Comparison of ENCODE assay signal across 9 cellular contexts in the genomic region with DNA sequence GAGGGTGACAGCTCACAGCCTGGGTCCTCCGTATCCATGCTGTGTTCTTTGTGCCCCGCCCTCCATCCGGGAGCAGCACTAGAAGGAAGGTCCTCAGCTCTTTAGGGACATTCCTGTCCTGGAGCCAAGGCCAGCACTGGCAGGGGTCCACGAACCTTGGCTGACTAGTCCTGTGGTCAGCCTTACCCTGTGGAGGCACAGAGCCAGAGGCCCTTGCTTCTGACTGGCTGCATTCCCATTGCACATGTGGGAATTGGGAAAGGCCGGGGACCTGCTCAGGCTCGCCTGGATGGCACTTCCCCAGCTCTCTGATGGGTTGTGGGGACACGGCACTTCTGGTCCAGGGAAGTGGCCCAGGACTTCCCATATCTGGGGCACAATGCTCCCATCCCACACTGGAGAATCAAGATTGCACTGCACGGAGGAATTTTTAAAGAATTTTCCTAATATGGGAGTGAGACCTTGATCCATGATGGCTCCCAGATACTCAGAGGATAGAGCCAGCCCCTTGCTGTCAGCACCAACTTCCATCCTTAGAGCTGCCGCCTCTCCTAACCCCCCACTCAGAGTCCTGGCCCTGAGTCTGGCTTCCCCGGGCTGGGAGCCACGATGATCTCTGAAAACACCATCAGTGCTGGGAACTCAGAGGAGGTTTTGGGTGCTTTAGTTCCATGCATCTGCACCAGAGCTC. TPM values are rescaled to one million over a fixed set of nuclear protein-coding genes. Genes with fewer than 3 reads are reported as not detected.
DNase-seq lines count a peak whose midpoint lies in the region; ATAC-seq and TF ChIP-seq lines count a peak whose summit lies in the region.
"Had no signal": no experiment of that assay in that cellular context is flagged by ENCODE, and none has a peak within 500 bp of the region (broad histone marks: within the 10 kb centered on the region; RNA-seq: fewer than 3 reads in every experiment).

No MANE protein-coding gene starts in this region.

- H3K9me3 Mint-ChIP-seq in Calu3 (ENCODE audit: low read depth, unreplicated experiment), result no peaks in the 10 kb centered on the region
- no peaks in the 10 kb centered on the region for H3K9me3 Mint-ChIP-seq in activated CD8-positive, alpha-beta T cell treated with anti-CD3 and anti-CD28 coated beads, Interleukin-2, amount 10 ng/mL, durations not matched to agents 7 days and 5 days (ENCODE audit: insufficient read depth)

- POLR2A ChIA-PET in activated CD8-positive, alpha-beta T cell treated with anti-CD3 and anti-CD28 coated beads, Interleukin-2, amount 10 ng/mL, durations not matched to agents 7 days and 5 days (lab: Charles Lee), result no interaction called here

- no peaks in the 10 kb centered on the region for H3K36me3 Mint-ChIP-seq in Calu3 (ENCODE audit: insufficient read depth, unreplicated experiment)
- no peaks in the 10 kb centered on the region for H3K36me3 Mint-ChIP-seq in activated CD8-positive, alpha-beta T cell treated with anti-CD3 and anti-CD28 coated beads, Interleukin-2, amount 10 ng/mL, durations not matched to agents 7 days and 5 days (ENCODE audit: low read depth)

- BruUV-seq in Calu3 (replicated peaks; lab: Mats Ljungman, UMichigan), result no TSS peak

- peak; percentile 27 for DNase-seq in Calu3
- peak; percentile 65 for DNase-seq in T1000 (lab: John Stamatoyannopoulos, UW)
- DNase-seq in cardiac septum (ENCODE audit: low spot score), result peak; percentile 92
- DNase-seq in putamen (ENCODE audit: low spot score), result peak; percentile 23
- no peak for DNase-seq in activated CD8-positive, alpha-beta T cell treated with anti-CD3 and anti-CD28 coated beads, Interleukin-2, amount 10 ng/mL, durations not matched to agents 7 days and 5 days
- no peak for DNase-seq in COR-L47 (lab: John Stamatoyannopoulos, UW)
- DNase-seq: stimulated activated CD4-positive, alpha-beta T cell treated with anti-CD3 and anti-CD28 coated beads, Interleukin-12 subunit alpha, Interleukin-12 subunit beta, amount 100 ng/mL, for 4 hours had no signal

- H3K4me1 Mint-ChIP-seq in Calu3 (ENCODE audit: low read depth, unreplicated experiment), result no peaks in the 10 kb centered on the region
- peaks cover 19% of the 10 kb centered on the region for H3K4me1 Mint-ChIP-seq in activated CD8-positive, alpha-beta T cell treated with anti-CD3 and anti-CD28 coated beads, Interleukin-2, amount 10 ng/mL, durations not matched to agents 7 days and 5 days (ENCODE audit: low read depth)

- CTCF ChIA-PET in Calu3 (lab: Charles Lee), result interaction anchor here (1.1 to 2.2 kb wide), 3 partner anchors 11 to 26 kb away, joined by 3 to 6 read pairs (median 3); no protein-coding TSS in a partner anchor
- CTCF ChIA-PET in activated CD8-positive, alpha-beta T cell treated with anti-CD3 and anti-CD28 coated beads, Interleukin-2, amount 10 ng/mL, durations not matched to agents 7 days and 5 days (lab: Charles Lee), result interaction anchor here (0.7 to 8.6 kb wide), 9 partner anchors 10 to 220 kb away, joined by 3 to 82 read pairs (median 3); no protein-coding TSS in a partner anchor

- TF ChIP-seq CTCF in Calu3 (IDR thresholded peaks at IDR 0.05; ENCODE audit: unreplicated experiment), result no peak

- H3K4me3 Mint-ChIP-seq in Calu3 (ENCODE audit: low read depth, unreplicated experiment), result no peak overlapping the region
- H3K4me3 Mint-ChIP-seq in activated CD8-positive, alpha-beta T cell treated with anti-CD3 and anti-CD28 coated beads, Interleukin-2, amount 10 ng/mL, durations not matched to agents 7 days and 5 days, result no peak overlapping the region

- ATAC-seq in GM19395 (IDR thresholded peaks at IDR 0.05; ENCODE audit: unreplicated experiment) (no peak), GM18502 (IDR thresholded peaks at IDR 0.05; ENCODE audit: poor library complexity, unreplicated experiment) (no peak)
- no peak for ATAC-seq in activated CD8-positive, alpha-beta T cell treated with anti-CD3 and anti-CD28 coated beads, Interleukin-2, amount 10 ng/mL, durations not matched to agents 7 days and 5 days

- intact Hi-C loops in Calu3 (cut with micrococcal nuclease; ENCODE audit: unreplicated experiment) (no loop called here), cardiac septum (cut with DNase I) (no loop called here)

- H3K27me3 Mint-ChIP-seq in Calu3 (ENCODE audit: unreplicated experiment), result peaks cover 15% of the 10 kb centered on the region
- H3K27me3 Mint-ChIP-seq in activated CD8-positive, alpha-beta T cell treated with anti-CD3 and anti-CD28 coated beads, Interleukin-2, amount 10 ng/mL, durations not matched to agents 7 days and 5 days (ENCODE audit: low read depth), result peaks cover 8% of the 10 kb centered on the region

- H3K27ac Mint-ChIP-seq in Calu3 (ENCODE audit: unreplicated experiment), result no peak overlapping the region
- no peak overlapping the region for H3K27ac Mint-ChIP-seq in activated CD8-positive, alpha-beta T cell treated with anti-CD3 and anti-CD28 coated beads, Interleukin-2, amount 10 ng/mL, durations not matched to agents 7 days and 5 days

RNA-seq across cellular contexts. Expression of a gene that starts 24.7 kb away (rescaled TPM):
- total RNA-seq in Calu3 (2022), result 143 and 147 TPM in 2 replicates
- 98.4 TPM for total RNA-seq in cardiac septum
- total RNA-seq in activated CD8-positive, alpha-beta T cell treated with anti-CD3 and anti-CD28 coated beads, Interleukin-2, amount 10 ng/mL, durations not matched to agents 7 days and 5 days, result 1 to 10 TPM; 1.2 to 1.3 TPM

Comparison
In these comparisons a context has a peak if more than half of its experiments do, and no peak if none do; other contexts are left out.
1. DNase-seq: peak in Calu3 (single experiment), T1000 (single experiment), cardiac septum (single experiment) and putamen (single experiment); none in activated CD8-positive, alpha-beta T cell treated with anti-CD3 and anti-CD28 coated beads, Interleukin-2, amount 10 ng/mL, durations not matched to agents 7 days and 5 days (single experiment) and COR-L47 (single experiment).
2. RNA of a gene that starts 24.7 kb away (total RNA-seq): 143 to 147 TPM in Calu3 and 98.4 TPM in cardiac septum (single experiment); 1.2 to 1.3 TPM in activated CD8-positive, alpha-beta T cell treated with anti-CD3 and anti-CD28 coated beads, Interleukin-2, amount 10 ng/mL, durations not matched to agents 7 days and 5 days; every median in the first group is over 10 times any median in the second.